Comparison of ENCODE assay signal across 8 cellular contexts in the genomic region with DNA sequence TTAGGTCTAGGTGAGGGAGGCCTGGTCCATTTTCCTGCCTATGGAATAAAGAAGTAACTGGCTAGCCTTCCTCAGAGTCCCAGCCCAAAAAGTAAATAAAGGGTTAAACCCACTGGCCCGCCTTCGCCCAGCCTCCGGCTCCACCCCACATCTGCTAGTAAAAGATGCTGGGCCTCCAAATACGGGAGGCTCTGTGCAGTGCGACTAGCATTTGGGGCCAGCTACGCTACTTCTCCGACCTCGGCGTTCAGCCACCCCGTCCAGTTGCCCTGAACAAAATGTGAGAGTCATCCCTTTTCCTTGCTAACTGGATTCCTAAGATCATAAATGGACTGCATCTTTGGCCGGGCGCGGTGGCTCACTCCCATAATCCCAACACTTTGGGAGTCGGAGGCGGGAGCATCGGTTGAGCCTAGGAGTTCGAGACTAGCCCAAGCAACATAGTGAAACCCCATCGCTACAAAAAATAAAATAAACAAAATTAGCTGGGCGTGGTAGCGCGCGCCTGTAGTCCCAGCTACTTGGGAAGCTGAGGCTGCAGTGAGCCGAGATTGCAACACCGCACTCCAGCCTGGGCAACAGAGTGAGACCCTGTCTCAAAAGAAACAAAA. TPM values are rescaled to one million over a fixed set of nuclear protein-coding genes. Genes with fewer than 3 reads are reported as not detected.
DNase-seq lines count a peak whose midpoint lies in the region; ATAC-seq lines count a peak whose summit lies in the region.

No MANE protein-coding gene starts in this region.

- DNase-seq in EH (ENCODE audit: low read depth): peak; percentile 84
- peak; percentile 26 to 65 for DNase-seq in NCI-H446 (lab: John Stamatoyannopoulos, UW)
- peak; percentile 55 for DNase-seq in activated CD8-positive, alpha-beta memory T cell treated with anti-CD3 and anti-CD28 coated beads, Interleukin-2, amount 50 U/mL, for 4 hours
- DNase-seq in mesendoderm: peak; percentile 79
- peak in 1 of 2 donors; percentile 18 for DNase-seq in stimulated activated effector memory CD8-positive, alpha-beta T cell treated with anti-CD3 and anti-CD28 coated beads, Interleukin-12 subunit alpha, Interleukin-12 subunit beta, amount 100 ng/mL, for 72 hours (ENCODE audit: low spot score in 2 of 2)

- no peaks in the 10 kb centered on the region for H3K9me3 ChIP-seq in endocrine pancreas (ENCODE audit: control insufficient read depth, low read length)

- H3K4me1 ChIP-seq in endocrine pancreas (ENCODE audit: control insufficient read depth, insufficient read depth, low read length): peaks cover 5% of the 10 kb centered on the region
- peaks cover 2% of the 10 kb centered on the region for H3K4me1 ChIP-seq in mesendoderm (ENCODE audit: control insufficient read depth, low read depth, low read length)

- no peak overlapping the region for H2BK120ac ChIP-seq in mesendoderm (ENCODE audit: low read depth, low read length)

- no peaks in the 10 kb centered on the region for H3K79me1 ChIP-seq in mesendoderm (ENCODE audit: low read length)

- WGBS in mesendoderm (ENCODE audit: extremely low coverage, insufficient coverage, low lambda C conversion rate): no CpG with 5 or more reads among the region's 24 CpGs

- no peaks in the 10 kb centered on the region for H3K79me2 ChIP-seq in mesendoderm (ENCODE audit: control insufficient read depth, insufficient read depth, low read length)

- no peak overlapping the region for H2BK5ac ChIP-seq in mesendoderm (ENCODE audit: low read length)

- no peak overlapping the region for H4K8ac ChIP-seq in mesendoderm (ENCODE audit: low read depth, low read length)

- H2BK15ac ChIP-seq in mesendoderm (replicated peaks; ENCODE audit: low read depth): no peak overlapping the region

- ATAC-seq in stimulated activated effector memory CD8-positive, alpha-beta T cell treated with anti-CD3 and anti-CD28 coated beads, Interleukin-12 subunit alpha, Interleukin-12 subunit beta, amount 100 ng/mL, for 72 hours: peak; percentile 76
- ATAC-seq in HG02884 (IDR thresholded peaks at IDR 0.05; ENCODE audit: unreplicated experiment) (no peak), GM21786 (IDR thresholded peaks at IDR 0.05; ENCODE audit: unreplicated experiment) (no peak)

- H3K4me2 ChIP-seq in mesendoderm (ENCODE audit: low read length): peak overlapping the region; percentile 93

- H3K27me3 ChIP-seq in endocrine pancreas (ENCODE audit: control insufficient read depth, insufficient read depth, low read length): no peaks in the 10 kb centered on the region
- peaks cover 4% of the 10 kb centered on the region for H3K27me3 ChIP-seq in mesendoderm (ENCODE audit: insufficient read depth, low read length, poor library complexity)

- H3K4ac ChIP-seq in mesendoderm (ENCODE audit: low read depth, low read length): no peak overlapping the region

- no peak overlapping the region for H3K27ac ChIP-seq in mesendoderm (ENCODE audit: low read depth, low read length)

- H3K36me3 Mint-ChIP-seq in stimulated activated effector memory CD8-positive, alpha-beta T cell treated with anti-CD3 and anti-CD28 coated beads, Interleukin-12 subunit alpha, Interleukin-12 subunit beta, amount 100 ng/mL, for 72 hours: no peaks in the 10 kb centered on the region

- H3K18ac ChIP-seq in mesendoderm (ENCODE audit: low read length): no peak overlapping the region

- H3K23ac ChIP-seq in mesendoderm (ENCODE audit: low read length): no peak overlapping the region

- H3K4me3 ChIP-seq in endocrine pancreas (ENCODE audit: control insufficient read depth, insufficient read depth, low read length) (peak overlapping the region; percentile 74), mesendoderm (ENCODE audit: low read length) (no peak overlapping the region)

- no peak overlapping the region for H2AK5ac ChIP-seq in mesendoderm (ENCODE audit: low read length)

- H3K9ac ChIP-seq in endocrine pancreas (ENCODE audit: control insufficient read depth, insufficient read depth, low read length) (peak overlapping the region; percentile 60), mesendoderm (ENCODE audit: low read length) (no peak overlapping the region)

- H3K9me3 Mint-ChIP-seq in stimulated activated effector memory CD8-positive, alpha-beta T cell treated with anti-CD3 and anti-CD28 coated beads, Interleukin-12 subunit alpha, Interleukin-12 subunit beta, amount 100 ng/mL, for 72 hours: no peaks in the 10 kb centered on the region

- no peak overlapping the region for H4K5ac ChIP-seq in mesendoderm (ENCODE audit: low read length)

- peaks cover 13% of the 10 kb centered on the region for H3K4me1 Mint-ChIP-seq in stimulated activated effector memory CD8-positive, alpha-beta T cell treated with anti-CD3 and anti-CD28 coated beads, Interleukin-12 subunit alpha, Interleukin-12 subunit beta, amount 100 ng/mL, for 72 hours

- H3K36me3 ChIP-seq in endocrine pancreas (ENCODE audit: control insufficient read depth, insufficient read depth, low read length) (no peaks in the 10 kb centered on the region), mesendoderm (ENCODE audit: control insufficient read depth, insufficient read depth, low read length) (no peaks in the 10 kb centered on the region)

- H3K4me3 Mint-ChIP-seq in stimulated activated effector memory CD8-positive, alpha-beta T cell treated with anti-CD3 and anti-CD28 coated beads, Interleukin-12 subunit alpha, Interleukin-12 subunit beta, amount 100 ng/mL, for 72 hours: peak overlapping the region; percentile 76

- no peak overlapping the region for H3K27ac Mint-ChIP-seq in stimulated activated effector memory CD8-positive, alpha-beta T cell treated with anti-CD3 and anti-CD28 coated beads, Interleukin-12 subunit alpha, Interleukin-12 subunit beta, amount 100 ng/mL, for 72 hours

- no peak overlapping the region for H3K56ac ChIP-seq in mesendoderm (ENCODE audit: low read length)

RNA-seq across cellular contexts. Expression of a gene that starts 0.9 kb away (rescaled TPM):
- polyA plus RNA-seq in mesendoderm (2013, experiment 1 of 2): 7.5 TPM
- polyA plus RNA-seq in mesendoderm (2013, experiment 2 of 2): 7.9 TPM

RNA-seq across cellular contexts. Expression of a gene that starts 34.1 kb away (rescaled TPM):
- not detected for polyA plus RNA-seq in mesendoderm (2013, experiment 1 of 2)
- not detected for polyA plus RNA-seq in mesendoderm (2013, experiment 2 of 2)

RNA-seq across cellular contexts. Expression of a gene that starts 45.5 kb away (rescaled TPM):
- polyA plus RNA-seq in mesendoderm (2013, experiment 1 of 2): 0.69 TPM
- 0.67 TPM for polyA plus RNA-seq in mesendoderm (2013, experiment 2 of 2)
